ENCODE assay signal across 16 cellular contexts in the genomic region with DNA sequence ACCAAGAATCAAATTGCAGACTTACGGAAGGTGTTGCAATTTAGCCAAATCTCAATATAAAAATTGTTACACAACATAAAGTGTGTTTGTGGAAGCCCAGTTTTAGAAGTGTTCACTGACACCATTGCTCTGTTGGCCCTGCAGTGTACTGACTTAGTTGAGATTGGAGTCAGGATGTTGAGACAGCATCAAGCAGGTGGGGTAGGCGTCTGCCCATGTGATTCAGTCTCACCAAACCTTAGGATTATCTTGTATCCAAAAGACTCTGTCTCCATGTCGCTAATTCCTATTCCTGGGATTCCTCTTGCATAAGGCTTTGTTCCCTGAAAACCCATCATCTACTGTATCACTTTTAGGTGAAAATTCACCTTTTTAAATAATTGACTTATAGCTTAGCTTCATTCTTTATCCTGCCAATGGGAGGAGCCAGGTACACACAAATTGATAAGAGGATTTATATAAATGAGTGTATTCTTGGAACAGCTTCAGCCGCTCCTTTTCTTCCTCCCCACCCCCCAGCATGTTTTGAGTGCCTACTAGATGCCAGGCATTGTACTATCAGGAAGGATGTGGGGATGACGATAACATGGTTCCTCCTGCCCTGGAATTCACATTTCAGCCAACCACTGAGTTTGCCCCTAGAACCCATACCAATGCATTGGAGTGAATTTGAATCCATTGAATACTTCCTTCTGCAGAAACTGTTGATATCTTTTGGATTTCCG. TPM values are rescaled to one million over a fixed set of nuclear protein-coding genes. Genes with fewer than 3 reads are reported as not detected.
A peak's percentile ranks its signal among the peaks of the same experiment; 100 is the strongest.
DNase-seq lines count a peak whose midpoint lies in the region; ATAC-seq, FAIRE-seq and TF ChIP-seq lines count a peak whose summit lies in the region.
"Had no signal": no experiment of that assay in that cellular context is flagged by ENCODE, and none has a peak within 500 bp of the region (broad histone marks: within the 10 kb centered on the region; RNA-seq: fewer than 3 reads in every experiment).

No MANE protein-coding gene starts in this region.

- no TSS peak for BruUV-seq in K562 (replicated peaks; lab: Mats Ljungman, UMichigan)

- ATAC-seq in right cardiac atrium (no peak), K562 (no peak)

- H3K79me1 ChIP-seq in mesenchymal stem cell (replicated peaks; ENCODE audit: low read length, poor library complexity, severe bottlenecking): peaks cover 21% of the 10 kb centered on the region

- H3K4ac ChIP-seq in mesenchymal stem cell (ENCODE audit: low read depth in 1 of 2, low read length in 2 of 2): no peak overlapping the region

- no peaks in the 10 kb centered on the region for H3K27me3 Mint-ChIP-seq in mesothelial cell of epicardium (ENCODE audit: low read depth)
- H3K27me3 Mint-ChIP-seq in type B pancreatic cell: no peaks in the 10 kb centered on the region
- H3K27me3 Mint-ChIP-seq: activated B cell treated with CpG ODN at 0.5 μM for 24 hours, memory B cell had no signal

- POLR2A ChIA-PET in K562 (lab: Yijun Ruan, JAX): no interaction called here

- CTCF ChIA-PET in K562 (lab: Yijun Ruan, JAX; ENCODE audit: low intra/inter-chr PET ratio): no interaction called here

- peaks cover 7% of the 10 kb centered on the region; the same call in 1 of the 2 replicates for H4K20me1 ChIP-seq in K562 (replicated peaks; ENCODE audit: control insufficient read depth, insufficient read depth, low read length)

- H3K4me1 Mint-ChIP-seq in mesothelial cell of epicardium: peaks cover 19% of the 10 kb centered on the region
- peaks cover 19% of the 10 kb centered on the region for H3K4me1 Mint-ChIP-seq in type B pancreatic cell (ENCODE audit: unreplicated experiment)

- H3K4me3 Mint-ChIP-seq in mesothelial cell of epicardium (no peak overlapping the region), type B pancreatic cell (no peak overlapping the region)
- H3K4me3 Mint-ChIP-seq: activated B cell treated with CpG ODN at 0.5 μM for 24 hours, memory B cell had no signal

- peaks cover 33% of the 10 kb centered on the region for H3K79me2 ChIP-seq in K562 (ENCODE audit: control insufficient read depth, insufficient read depth, low read length)

- TF ChIP-seq POLR2A in K562 (conservative IDR thresholded peaks at IDR 0.05): no peak

- H3K27me3 ChIP-seq in cardiac muscle cell (no peaks in the 10 kb centered on the region), right cardiac atrium (ENCODE audit: control insufficient read depth, insufficient read depth) (no peaks in the 10 kb centered on the region), K562 (ENCODE audit: control insufficient read depth in 2 of 2, insufficient read depth in 2 of 2, low read length in 2 of 2) (no peaks in the 10 kb centered on the region), mesenchymal stem cell (ENCODE audit: control insufficient read depth in 1 of 2, insufficient read depth in 1 of 2, low read length in 2 of 2) (no peaks in the 10 kb centered on the region)

- peaks cover 19% of the 10 kb centered on the region for H3K36me3 ChIP-seq in cardiac muscle cell
- peaks cover 35% of the 10 kb centered on the region; the same call in 2 of the 3 replicates for H3K36me3 ChIP-seq in K562 (ENCODE audit: control insufficient read depth, insufficient read depth, low read length)
- H3K36me3 ChIP-seq in mesenchymal stem cell (ENCODE audit: control insufficient read depth in 1 of 2, insufficient read depth in 2 of 2, low read depth in 1 of 2, low read length in 2 of 2): peaks cover 26 to 37% of the 10 kb centered on the region in 2 experiments

- no peak overlapping the region for H3K4me3 ChIP-seq in cardiac muscle cell
- no peak overlapping the region for H3K4me3 ChIP-seq in right cardiac atrium (ENCODE audit: low read length)
- H3K4me3 ChIP-seq in K562: no peak overlapping the region
- no peak overlapping the region for H3K4me3 ChIP-seq in mesenchymal stem cell (ENCODE audit: insufficient read depth in 1 of 2, low read depth in 1 of 2, low read length in 2 of 2)

- H3K9me3 Mint-ChIP-seq in mesothelial cell of epicardium (no peaks in the 10 kb centered on the region), type B pancreatic cell (no peaks in the 10 kb centered on the region)
- H3K9me3 Mint-ChIP-seq: activated B cell treated with CpG ODN at 0.5 μM for 24 hours, memory B cell had no signal

- DNase-seq in cardiac muscle cell (ENCODE audit: low read depth in 1 of 2, low spot score in 1 of 2): peak in 1 of 2 donors; percentile 35
- DNase-seq in right cardiac atrium: no peak
- no peak for DNase-seq in K562 (ENCODE audit: extremely low read depth in 1 of 4, low spot score in 3 of 4)
- DNase-seq in mesothelial cell of epicardium (ENCODE audit: low spot score in 2 of 2, unreplicated experiment in 2 of 2): no peak
- DNase-seq in type B pancreatic cell (ENCODE audit: extremely low spot score, unreplicated experiment): no peak
- no peak for DNase-seq in mesenchymal stem cell
- no peak for DNase-seq in GM20000 (ENCODE audit: low spot score)
- no peak for DNase-seq in 8988T
- DNase-seq: activated B cell treated with CpG ODN at 0.5 μM for 24 hours; activated naive CD4-positive, alpha-beta T cell; effector CD8-positive, alpha-beta T cell; NCI-H69; stimulated activated CD4-positive, alpha-beta T cell treated with anti-CD3 and anti-CD28 coated beads, Interleukin-15, amount 100 ng/mL, for 24 hours had no signal

- TF ChIP-seq EP300 in K562 (IDR thresholded peaks at IDR 0.05; ENCODE audit: low read length): no peak

- peak; percentile 15 for FAIRE-seq in K562 (lab: Jason Lieb, UNC)
- FAIRE-seq: HTR-8/SVneo had no signal

- no peak overlapping the region for H2BK120ac ChIP-seq in mesenchymal stem cell (ENCODE audit: low read depth, low read length)

- H2AFZ ChIP-seq in K562 (ENCODE audit: low read depth, low read length) (no peak overlapping the region), mesenchymal stem cell (ENCODE audit: low read depth, low read length) (no peak overlapping the region)
- H2AFZ ChIP-seq: parathyroid adenoma had no signal

- H3K4me2 ChIP-seq in K562 (ENCODE audit: insufficient read depth, low read length) (no peak overlapping the region), mesenchymal stem cell (ENCODE audit: low read length, poor library complexity, severe bottlenecking) (no peak overlapping the region)

- TF ChIP-seq RAD21 in K562 (CRISPR knock-in tag; conservative IDR thresholded peaks at IDR 0.05 in 1 of 2, IDR thresholded peaks at IDR 0.05 in 1 of 2): no peak

- no peak overlapping the region for H4K8ac ChIP-seq in mesenchymal stem cell (ENCODE audit: low read length)

- H3K27ac ChIP-seq in cardiac muscle cell: peak overlapping the region; percentile 93
- H3K27ac ChIP-seq in right cardiac atrium (ENCODE audit: low read length): no peak overlapping the region
- no peak overlapping the region for H3K27ac ChIP-seq in K562 (ENCODE audit: extremely low read depth, low read depth, low read length)
- H3K27ac ChIP-seq in mesenchymal stem cell (ENCODE audit: low read length, poor library complexity, severe bottlenecking): no peak overlapping the region
- H3K27ac ChIP-seq: parathyroid adenoma had no signal

- no peak overlapping the region for H3K14ac ChIP-seq in mesenchymal stem cell (ENCODE audit: low read length in 2 of 2)

- H3K27ac Mint-ChIP-seq in mesothelial cell of epicardium (peak overlapping the region; percentile 95), type B pancreatic cell (peak overlapping the region; percentile 43)
- H3K27ac Mint-ChIP-seq: activated B cell treated with CpG ODN at 0.5 μM for 24 hours, memory B cell had no signal

- in situ Hi-C loops in K562 (cut with MboI): no loop called here

- H3K9me3 ChIP-seq in cardiac muscle cell (ENCODE audit: low read depth): no peaks in the 10 kb centered on the region
- no peaks in the 10 kb centered on the region for H3K9me3 ChIP-seq in right cardiac atrium (ENCODE audit: control insufficient read depth, low read length)
- no peaks in the 10 kb centered on the region for H3K9me3 ChIP-seq in K562 (replicated peaks; ENCODE audit: control insufficient read depth, insufficient read depth, low read depth, low read length)
- no peaks in the 10 kb centered on the region for H3K9me3 ChIP-seq in mesenchymal stem cell (ENCODE audit: control insufficient read depth, low read length)

- H3K9ac ChIP-seq in K562 (ENCODE audit: insufficient read depth in 1 of 2, low read depth in 2 of 2, low read length in 2 of 2): no peak overlapping the region
- H3K9ac ChIP-seq in mesenchymal stem cell (ENCODE audit: low read length): no peak overlapping the region
- H3K9ac ChIP-seq: parathyroid adenoma had no signal

- H2AK5ac ChIP-seq in mesenchymal stem cell (ENCODE audit: low read length, severe bottlenecking): no peak overlapping the region

- H3K23ac ChIP-seq in mesenchymal stem cell (ENCODE audit: low read length in 2 of 2): no peak overlapping the region

- H3K9me1 ChIP-seq in K562 (ENCODE audit: control insufficient read depth, insufficient read depth, low read length): no peaks in the 10 kb centered on the region

- no peak overlapping the region for H2BK5ac ChIP-seq in mesenchymal stem cell (ENCODE audit: low read depth, low read length, poor library complexity, severe bottlenecking)

- TF ChIP-seq CTCF in cardiac muscle cell (IDR thresholded peaks at IDR 0.05; ENCODE audit: low read depth, low read length) (no peak), K562 (IDR thresholded peaks at IDR 0.05 in 2 of 3, conservative IDR thresholded peaks at IDR 0.05 in 1 of 3; ENCODE audit: insufficient read depth in 2 of 3, low read depth in 1 of 3, low read length in 3 of 3) (no peak), mesothelial cell of epicardium (IDR thresholded peaks at IDR 0.05; ENCODE audit: unreplicated experiment) (no peak), type B pancreatic cell (conservative IDR thresholded peaks at IDR 0.05) (no peak), GM20000 (IDR thresholded peaks at IDR 0.05; ENCODE audit: extremely low read depth, missing control alignments) (no peak)

- H2BK12ac ChIP-seq in mesenchymal stem cell (ENCODE audit: low read length in 2 of 2): no peak overlapping the region

- no peak overlapping the region for H4K91ac ChIP-seq in mesenchymal stem cell (ENCODE audit: low read length)

- H3K4me1 ChIP-seq in cardiac muscle cell (ENCODE audit: low read depth): peaks cover 23% of the 10 kb centered on the region
- peaks cover 12% of the 10 kb centered on the region for H3K4me1 ChIP-seq in right cardiac atrium (ENCODE audit: control insufficient read depth, insufficient read depth, low read length)
- H3K4me1 ChIP-seq in K562 (replicated peaks in 1 of 2; ENCODE audit: control insufficient read depth in 2 of 2, insufficient read depth in 2 of 2, low read length in 2 of 2): peaks cover 0 to 8% of the 10 kb centered on the region in 2 experiments; a peak in 3 of 5 replicates
- peaks cover 7% of the 10 kb centered on the region for H3K4me1 ChIP-seq in mesenchymal stem cell (ENCODE audit: control insufficient read depth, insufficient read depth, low read depth, low read length)
- H3K4me1 ChIP-seq: parathyroid adenoma had no signal

- peaks cover 26% of the 10 kb centered on the region for H3K36me3 Mint-ChIP-seq in mesothelial cell of epicardium
- peaks cover 24% of the 10 kb centered on the region for H3K36me3 Mint-ChIP-seq in type B pancreatic cell

- intact Hi-C loops in right cardiac atrium (cut with DNase I): no loop called here
- intact Hi-C loops in K562 (cut with micrococcal nuclease): no loop called here

- H3K18ac ChIP-seq in mesenchymal stem cell (ENCODE audit: low read depth in 1 of 2, low read length in 2 of 2): no peak overlapping the region

- WGBS in right cardiac atrium: 56% methylated on average over 6 of the region's 6 CpGs
- 82% methylated on average over 6 of the region's 6 CpGs for WGBS in K562 (ENCODE audit: insufficient coverage, low coverage, missing lambda C conversion rate)
- 93% methylated on average over 4 of the region's 6 CpGs for WGBS in mesenchymal stem cell

- no peak overlapping the region for H2BK15ac ChIP-seq in mesenchymal stem cell (ENCODE audit: low read depth, poor library complexity, severe bottlenecking)

RNA-seq across cellular contexts. Expression of a gene that starts 20.8 kb away (rescaled TPM):
- total RNA-seq in cardiac muscle cell: 19.7 and 23.9 TPM in 2 replicates
- polyA plus RNA-seq in cardiac muscle cell: 12.3 and 15.0 TPM in 2 replicates
- total RNA-seq in right cardiac atrium: 10 to 100 TPM; 23.2 to 29.5 (median 24.0) TPM
- polyA plus RNA-seq in right cardiac atrium: 13.1 TPM
- total RNA-seq in K562 (2011; cell fraction: chromatin; rRNA removed; ENCODE audit: low replicate concordance): 92.0 and 106 TPM in 2 replicates
- total RNA-seq in K562 (2011; cell fraction: nucleolus; rRNA removed): 120 and 136 TPM in 2 replicates
- total RNA-seq in K562 (2011; cell fraction: nucleoplasm; rRNA removed): 83.9 and 108 TPM in 2 replicates
- total RNA-seq in K562 (2014; rRNA removed): 9.2 and 10.0 TPM in 2 replicates
- total RNA-seq in K562 (2014; rRNA removed; fragmentation: Illumina TruSeq; extraction: Trizol): 12.4 and 14.5 TPM in 2 replicates
- 13.5 and 14.6 TPM in 2 replicates for total RNA-seq in K562 (2015; rRNA removed; fragmentation: Illumina TruSeq; extraction: Trizol)
- total RNA-seq in K562 (2021): 20.3 and 21.8 TPM in 2 replicates
- 28.2 and 34.6 TPM in 2 replicates for polyA plus RNA-seq in K562 (2011; rRNA removed)
- 9.8 and 15.6 TPM in 2 replicates for polyA plus RNA-seq in K562 (2011; cell fraction: cytosol; rRNA removed)
- 23.2 and 28.9 TPM in 2 replicates for polyA plus RNA-seq in K562 (2011; cell fraction: nucleus; rRNA removed)
- 17.3 and 22.6 TPM in 2 replicates for polyA plus RNA-seq in K562 (2012)
- polyA plus RNA-seq in K562 (2014; fragmentation: Illumina TruSeq; extraction: Trizol): 19.5 and 27.8 TPM in 2 replicates
- 1 to 10 TPM; 3.2 to 3.5 TPM for polyA plus RNA-seq in K562 (2014; fragmentation: Nextera tagmentation; extraction: Ambion mirVana)
- polyA plus RNA-seq in K562 (2014; rRNA removed): 13.7 and 14.4 TPM in 2 replicates
- 29.5 and 33.6 TPM in 2 replicates for polyA minus RNA-seq in K562 (2011; rRNA and poly(A)+ RNA removed)
- polyA minus RNA-seq in K562 (2011; cell fraction: cytosol; rRNA and poly(A)+ RNA removed): 13.0 and 13.7 TPM in 2 replicates
- polyA minus RNA-seq in K562 (2011; cell fraction: nucleus; rRNA and poly(A)+ RNA removed): 12.8 and 25.0 TPM in 2 replicates
- 67.4 to 68.5 TPM (median 68.0 TPM) in 3 replicates for total RNA-seq in mesothelial cell of epicardium
- 43.6 and 51.6 TPM in 2 replicates for total RNA-seq in type B pancreatic cell (ENCODE audit: low replicate concordance)
- polyA plus RNA-seq in mesenchymal stem cell (2013, experiment 1 of 2): 42.9 TPM
- 42.6 TPM for polyA plus RNA-seq in mesenchymal stem cell (2013, experiment 2 of 2)

RNA-seq across cellular contexts. Expression of a gene that starts 31.6 kb away (rescaled TPM):
- 24.2 and 37.9 TPM in 2 replicates for total RNA-seq in cardiac muscle cell
- polyA plus RNA-seq in cardiac muscle cell: 20.5 and 23.6 TPM in 2 replicates
- 10 to 100 TPM; 26.2 to 27.5 (median 26.6) TPM for total RNA-seq in right cardiac atrium
- polyA plus RNA-seq in right cardiac atrium: 10.8 TPM
- 24.0 and 44.9 TPM in 2 replicates for total RNA-seq in K562 (2011; cell fraction: chromatin; rRNA removed; ENCODE audit: low replicate concordance)
- total RNA-seq in K562 (2011; cell fraction: nucleolus; rRNA removed): 8.5 and 10.9 TPM in 2 replicates
- 10.9 and 12.6 TPM in 2 replicates for total RNA-seq in K562 (2011; cell fraction: nucleoplasm; rRNA removed)
- total RNA-seq in K562 (2014; rRNA removed): 8.2 and 8.4 TPM in 2 replicates
- 6.9 and 13.2 TPM in 2 replicates for total RNA-seq in K562 (2014; rRNA removed; fragmentation: Illumina TruSeq; extraction: Trizol)
- total RNA-seq in K562 (2015; rRNA removed; fragmentation: Illumina TruSeq; extraction: Trizol): 13.5 and 14.9 TPM in 2 replicates
- total RNA-seq in K562 (2021): 8.5 and 10.7 TPM in 2 replicates
- 7.2 and 7.6 TPM in 2 replicates for polyA plus RNA-seq in K562 (2011; rRNA removed)
- polyA plus RNA-seq in K562 (2011; cell fraction: cytosol; rRNA removed): 2.2 and 4.2 TPM in 2 replicates
- polyA plus RNA-seq in K562 (2011; cell fraction: nucleus; rRNA removed): 5.8 and 7.6 TPM in 2 replicates
- polyA plus RNA-seq in K562 (2012): 8.7 and 10.5 TPM in 2 replicates
- 6.1 TPM in 2 replicates for polyA plus RNA-seq in K562 (2014; fragmentation: Illumina TruSeq; extraction: Trizol)
- polyA plus RNA-seq in K562 (2014; fragmentation: Nextera tagmentation; extraction: Ambion mirVana): 1 to 10 TPM; 1.8 to 2.2 TPM
- polyA plus RNA-seq in K562 (2014; rRNA removed): 5.4 and 8.0 TPM in 2 replicates
- 33.5 and 42.5 TPM in 2 replicates for polyA minus RNA-seq in K562 (2011; rRNA and poly(A)+ RNA removed)
- polyA minus RNA-seq in K562 (2011; cell fraction: cytosol; rRNA and poly(A)+ RNA removed): 7.9 and 8.7 TPM in 2 replicates
- 3.4 and 8.0 TPM in 2 replicates for polyA minus RNA-seq in K562 (2011; cell fraction: nucleus; rRNA and poly(A)+ RNA removed)
- total RNA-seq in mesothelial cell of epicardium: 48.3 to 52.4 TPM (median 49.9 TPM) in 3 replicates
- total RNA-seq in type B pancreatic cell (ENCODE audit: low replicate concordance): 38.6 and 54.1 TPM in 2 replicates
- polyA plus RNA-seq in mesenchymal stem cell (2013, experiment 1 of 2): 47.4 TPM
- 45.8 TPM for polyA plus RNA-seq in mesenchymal stem cell (2013, experiment 2 of 2)
